ENCODE assay signal across 30 cellular contexts in genomic region chr11:62267576-62267975, GRCh38. TPM values are rescaled to one million over a fixed set of nuclear protein-coding genes. Genes with fewer than 3 reads are reported as not detected.
DNase-seq lines count a peak whose midpoint lies in the region; ATAC-seq, FAIRE-seq and TF ChIP-seq lines count a peak whose summit lies in the region.
"Had no signal": no experiment of that assay in that cellular context is flagged by ENCODE, and none has a peak within 500 bp of the region (broad histone marks: within the 10 kb centered on the region; RNA-seq: fewer than 3 reads in every experiment).

No MANE protein-coding gene starts in this region.

- H3K27ac Mint-ChIP-seq in MCF 10A (ENCODE audit: low read depth, unreplicated experiment) = no peak overlapping the region
- H3K27ac Mint-ChIP-seq: CD14-positive monocyte had no signal

- FAIRE-seq in bronchial epithelial cell (lab: Jason Lieb, UNC) = no peak
- FAIRE-seq: GM12878 had no signal

- H3K4me1 Mint-ChIP-seq in MCF 10A (ENCODE audit: insufficient read depth, unreplicated experiment) = peaks cover 5% of the 10 kb centered on the region
- H3K4me1 Mint-ChIP-seq: CD14-positive monocyte; CD8-positive, alpha-beta memory T cell had no signal

- no peak for DNase-seq in activated CD4-positive, CD25-positive, alpha-beta regulatory T cell (lab: John Stamatoyannopoulos, UW)
- DNase-seq in MCF 10A (ENCODE audit: unreplicated experiment) (peak; percentile 6), mammary epithelial cell (no peak), bronchial epithelial cell (ENCODE audit: low read depth) (peak; percentile 26), NCI-H345 treated with DMSO at 0.1 percent for 48 hours (lab: John Stamatoyannopoulos, UW; ENCODE audit: unreplicated experiment) (no peak)
- DNase-seq in effector CD4-positive, alpha-beta T cell = no peak
- DNase-seq: BE2C; CD8-positive, alpha-beta memory T cell; DMS 273 treated with DMSO at 0.1 percent for 48 hours; DMS79; EL; GDM1; GOT3; KBM-7; MM.1S; NCI-H1048; NCI-H1417; NCI-H1694; NCI-H2227 treated with DMSO at 0.1 percent for 48 hours; NCI-H510A; NCI-H69; SIG-M5 had no signal

- no peaks in the 10 kb centered on the region for H3K79me2 ChIP-seq in mammary epithelial cell (ENCODE audit: insufficient read depth, low read length)

- peak; percentile 29 to 33 for ATAC-seq in activated CD4-positive, CD25-positive, alpha-beta regulatory T cell treated with anti-CD3 and anti-CD28 coated beads, Interleukin-2, amount 50 U/mL, for 24 hours
- no peak for ATAC-seq in GM21529 (IDR thresholded peaks at IDR 0.05; ENCODE audit: unreplicated experiment)
- ATAC-seq: GM12878, Panc1 had no signal

- dilution Hi-C loops in mammary epithelial cell (cut with HindIII; ENCODE audit: low sequenced_read_pairs) = no loop called here

- TF ChIP-seq CTCF in MCF 10A (IDR thresholded peaks at IDR 0.05; ENCODE audit: unreplicated experiment) = no peak
- TF ChIP-seq CTCF in mammary epithelial cell (conservative IDR thresholded peaks at IDR 0.05 in 1 of 2, IDR thresholded peaks at IDR 0.05 in 1 of 2; ENCODE audit: extremely low read depth in 1 of 2, insufficient read depth in 1 of 2, low read depth in 1 of 2, low read length in 2 of 2) = no peak
- TF ChIP-seq CTCF in bronchial epithelial cell (IDR thresholded peaks at IDR 0.05; ENCODE audit: insufficient read depth, low read length, severe bottlenecking) = no peak

- H3K9me3 ChIP-seq in mammary epithelial cell (replicated peaks; ENCODE audit: insufficient read depth, low read length) = no peaks in the 10 kb centered on the region
- H3K9me3 ChIP-seq: BE2C, HAP-1 had no signal

- no peaks in the 10 kb centered on the region for H4K20me1 ChIP-seq in mammary epithelial cell (ENCODE audit: insufficient read depth, low read length)

- BruUV-seq in MCF 10A (replicated peaks; lab: Mats Ljungman, UMichigan) = no TSS peak
- no TSS peak for BruUV-seq in mammary epithelial cell (replicated peaks; lab: Mats Ljungman, UMichigan)

- H3K27ac ChIP-seq in mammary epithelial cell (ENCODE audit: insufficient read depth, low read depth, low read length) = no peak overlapping the region
- H3K27ac ChIP-seq: 22Rv1 had no signal

- H3K4me1 ChIP-seq in mammary epithelial cell (ENCODE audit: insufficient read depth, low read length) = no peaks in the 10 kb centered on the region
- H3K4me1 ChIP-seq: BE2C, HAP-1 had no signal

- H3K36me3 Mint-ChIP-seq in MCF 10A (ENCODE audit: insufficient read depth, unreplicated experiment) = no peaks in the 10 kb centered on the region
- H3K36me3 Mint-ChIP-seq: CD14-positive monocyte; CD8-positive, alpha-beta memory T cell had no signal

- intact Hi-C loops in MCF 10A (cut with micrococcal nuclease) (no loop called here), mammary epithelial cell (cut with micrococcal nuclease) (no loop called here)

- no peak overlapping the region for H3K9ac ChIP-seq in mammary epithelial cell (ENCODE audit: insufficient read depth, low read length)

- H3K4me3 Mint-ChIP-seq in MCF 10A (ENCODE audit: unreplicated experiment) = no peak overlapping the region
- H3K4me3 Mint-ChIP-seq: CD14-positive monocyte; CD8-positive, alpha-beta memory T cell had no signal

- H3K27me3 ChIP-seq in mammary epithelial cell (ENCODE audit: insufficient read depth, low read length) = no peaks in the 10 kb centered on the region
- no peaks in the 10 kb centered on the region for H3K27me3 ChIP-seq in bronchial epithelial cell (ENCODE audit: control insufficient read depth, insufficient read depth, low read length)
- H3K27me3 ChIP-seq: BE2C had no signal

- in situ Hi-C loops in mammary epithelial cell (cut with MboI; ENCODE audit: low sequenced_read_pairs in 2 of 2) = no loop called here

- H3K27me3 Mint-ChIP-seq in MCF 10A (ENCODE audit: insufficient read depth, unreplicated experiment) = peaks cover 38% of the 10 kb centered on the region

- H3K4me3 ChIP-seq in mammary epithelial cell (replicated peaks in 1 of 3; ENCODE audit: insufficient read depth in 1 of 3, low read depth in 2 of 3, low read length in 3 of 3) = no peak overlapping the region
- H3K4me3 ChIP-seq in bronchial epithelial cell (ENCODE audit: low read depth, low read length) = no peak overlapping the region
- H3K4me3 ChIP-seq: GM12878, HAP-1 had no signal

- 54% methylated on average over 2 of the region's 3 CpGs for WGBS in mammary epithelial cell (ENCODE audit: low coverage, missing lambda C conversion rate)

- POLR2A ChIA-PET in MCF 10A (lab: Yijun Ruan, JAX) = no interaction called here

- no peaks in the 10 kb centered on the region for H3K9me3 Mint-ChIP-seq in MCF 10A (ENCODE audit: unreplicated experiment)
- H3K9me3 Mint-ChIP-seq: CD14-positive monocyte; CD8-positive, alpha-beta memory T cell had no signal

- H2AFZ ChIP-seq in mammary epithelial cell (ENCODE audit: low read depth, low read length) = no peak overlapping the region

- H3K36me3 ChIP-seq in mammary epithelial cell (ENCODE audit: insufficient read depth, low read length) (no peaks in the 10 kb centered on the region), bronchial epithelial cell (ENCODE audit: control insufficient read depth, insufficient read depth, low read length) (no peaks in the 10 kb centered on the region)
- H3K36me3 ChIP-seq: BE2C, HAP-1 had no signal

- CTCF ChIA-PET in MCF 10A (lab: Yijun Ruan, JAX) = interaction anchor here (0.7 to 1.3 kb wide), 3 partner anchors 26 to 293 kb away, joined by 3 read pairs; partner anchors contain the start of gene SCGB1D2
- CTCF ChIA-PET in mammary epithelial cell (lab: Charles Lee; ENCODE audit: low non-redundant PET) = no interaction called here

- H3K4me2 ChIP-seq in mammary epithelial cell (ENCODE audit: insufficient read depth, low read depth, low read length) = no peak overlapping the region

RNA-seq across cellular contexts. Expression of gene SCGB2A2, which starts 2.4 kb away (rescaled TPM):
- total RNA-seq in MCF 10A (2022) = not detected in 2 replicates
- total RNA-seq in mammary epithelial cell = not detected
- not detected for polyA plus RNA-seq in mammary epithelial cell
- not detected for polyA minus RNA-seq in mammary epithelial cell
- total RNA-seq in bronchial epithelial cell = not detected in 2 replicates
- total RNA-seq: CD8-positive, alpha-beta memory T cell; GM12878; LHCN-M2 had no signal
- polyA plus RNA-seq: CD14-positive monocyte; CD8-positive, alpha-beta memory T cell; GM12878 had no signal

RNA-seq across cellular contexts. Expression of gene SCGB1D2, which starts 25.5 kb away (rescaled TPM):
- total RNA-seq in MCF 10A (2022) = not detected in 2 replicates
- total RNA-seq in mammary epithelial cell = not detected
- polyA plus RNA-seq in mammary epithelial cell = not detected
- polyA minus RNA-seq in mammary epithelial cell = not detected
- not detected in 2 replicates for total RNA-seq in bronchial epithelial cell
- total RNA-seq: CD8-positive, alpha-beta memory T cell; GM12878; LHCN-M2 had no signal
- polyA plus RNA-seq: CD14-positive monocyte; CD8-positive, alpha-beta memory T cell had no signal

RNA-seq across cellular contexts. Expression of gene SCGB1D4, which starts 31.3 kb away (rescaled TPM):
- not detected in 2 replicates for total RNA-seq in MCF 10A (2022)
- total RNA-seq in mammary epithelial cell = not detected
- not detected for polyA plus RNA-seq in mammary epithelial cell
- not detected for polyA minus RNA-seq in mammary epithelial cell
- not detected in 2 replicates for total RNA-seq in bronchial epithelial cell
- total RNA-seq: CD8-positive, alpha-beta memory T cell; GM12878; LHCN-M2 had no signal
- polyA plus RNA-seq: CD14-positive monocyte; CD8-positive, alpha-beta memory T cell; GM12878 had no signal

RNA-seq across cellular contexts. Expression of gene SCGB2A1, which starts 59.1 kb away (rescaled TPM):
- total RNA-seq in MCF 10A (2022) (not detected in 2 replicates), mammary epithelial cell (not detected), bronchial epithelial cell (not detected in 2 replicates)
- polyA plus RNA-seq in mammary epithelial cell = not detected
- polyA minus RNA-seq in mammary epithelial cell = not detected
- total RNA-seq: CD8-positive, alpha-beta memory T cell; GM12878; LHCN-M2 had no signal
- polyA plus RNA-seq: CD14-positive monocyte; CD8-positive, alpha-beta memory T cell; GM12878 had no signal

Comparison
In these comparisons a context has a peak if more than half of its experiments do, and no peak if none do; other contexts are left out.
1. DNase-seq: peak in MCF 10A (single experiment) and bronchial epithelial cell (single experiment); none in activated CD4-positive, CD25-positive, alpha-beta regulatory T cell (0 of 4), mammary epithelial cell (single experiment), effector CD4-positive, alpha-beta T cell (single experiment) and NCI-H345 treated with DMSO at 0.1 percent for 48 hours (single experiment).